ENCODE assay signal across 12 cellular contexts in genomic region chr3:27228805-27229204, GRCh38.
DNase-seq lines count a peak whose midpoint lies in the region; ATAC-seq and TF ChIP-seq lines count a peak whose summit lies in the region.
"Had no signal": no experiment of that assay in that cellular context is flagged by ENCODE, and none has a peak within 500 bp of the region (broad histone marks: within the 10 kb centered on the region; RNA-seq: fewer than 3 reads in every experiment).

No MANE protein-coding gene starts in this region.

- no peak overlapping the region for H3K9ac ChIP-seq in Loucy (ENCODE audit: low read depth, low read length, poor library complexity, severe bottlenecking)

- H3K9me3 ChIP-seq in Loucy (ENCODE audit: insufficient read depth, low read depth, low read length) (no peaks in the 10 kb centered on the region; the same call in 1 of the 2 replicates), prostate gland (no peaks in the 10 kb centered on the region)

- H3K36me3 ChIP-seq in GM23338 (ENCODE audit: insufficient read depth) (no peaks in the 10 kb centered on the region), Loucy (ENCODE audit: insufficient read depth, low read length) (no peaks in the 10 kb centered on the region), prostate gland (no peaks in the 10 kb centered on the region)

- 56% methylated on average over 2 of the region's 2 CpGs for WGBS in prostate gland

- no peak overlapping the region for H3K27ac Mint-ChIP-seq in GM23338
- H3K27ac Mint-ChIP-seq: stimulated activated naive CD8-positive, alpha-beta T cell treated with anti-CD3 and anti-CD28 coated beads, Interleukin-15, Interleukin-2, amounts not matched to agents 100 ng/mL and 50 ng/mL, for 24 hours had no signal

- peak; percentile 99 for ATAC-seq in GM23338

- H3F3A ChIP-seq in GM23338 (replicated peaks; ENCODE audit: low read depth) (no peaks in the 10 kb centered on the region), Loucy (ENCODE audit: low read depth) (no peaks in the 10 kb centered on the region)

- H3K27me3 Mint-ChIP-seq in GM23338 (ENCODE audit: insufficient read depth, low read depth, poor library complexity): no peaks in the 10 kb centered on the region
- H3K27me3 Mint-ChIP-seq: stimulated activated naive CD8-positive, alpha-beta T cell treated with anti-CD3 and anti-CD28 coated beads, Interleukin-15, Interleukin-2, amounts not matched to agents 100 ng/mL and 50 ng/mL, for 24 hours had no signal

- no peak overlapping the region for H3K4me3 ChIP-seq in GM23338
- H3K4me3 ChIP-seq in Loucy (ENCODE audit: low read length, poor library complexity, severe bottlenecking): no peak overlapping the region
- no peak overlapping the region for H3K4me3 ChIP-seq in epithelial cell of proximal tubule (ENCODE audit: low read depth, low read length)
- H3K4me3 ChIP-seq in prostate gland: no peak overlapping the region

- H4K20me1 ChIP-seq in GM23338 (replicated peaks; ENCODE audit: insufficient read depth): no peaks in the 10 kb centered on the region
- no peaks in the 10 kb centered on the region for H4K20me1 ChIP-seq in Loucy (ENCODE audit: insufficient read depth, low read length, poor library complexity, severe bottlenecking)

- peaks cover 13% of the 10 kb centered on the region for H3K9me3 Mint-ChIP-seq in GM23338

- H3K79me2 ChIP-seq in GM23338 (replicated peaks; ENCODE audit: insufficient read depth): no peaks in the 10 kb centered on the region
- no peaks in the 10 kb centered on the region for H3K79me2 ChIP-seq in Loucy (ENCODE audit: insufficient read depth, low read length)

- H3K36me3 Mint-ChIP-seq in GM23338 (ENCODE audit: low read depth): peaks cover 5% of the 10 kb centered on the region; the same call in 2 of the 3 replicates

- TF ChIP-seq CTCF in GM23338 (conservative IDR thresholded peaks at IDR 0.05; ENCODE audit: low read depth in 2 of 2): peak; percentile 74 to 84
- peak; percentile 35 for TF ChIP-seq CTCF in Loucy (conservative IDR thresholded peaks at IDR 0.05; ENCODE audit: low read length)
- TF ChIP-seq CTCF in epithelial cell of proximal tubule (conservative IDR thresholded peaks at IDR 0.05; ENCODE audit: low read depth, low read length): peak; percentile 39
- no peak for TF ChIP-seq CTCF in prostate gland (IDR thresholded peaks at IDR 0.05)

- H3K27me3 ChIP-seq in GM23338 (ENCODE audit: insufficient read depth): no peaks in the 10 kb centered on the region
- no peaks in the 10 kb centered on the region for H3K27me3 ChIP-seq in Loucy (ENCODE audit: insufficient read depth, low read length, poor library complexity, severe bottlenecking)
- H3K27me3 ChIP-seq in prostate gland (replicated peaks; ENCODE audit: insufficient read depth): no peaks in the 10 kb centered on the region

- intact Hi-C loops in prostate gland (cut with DNase I): no loop called here

- H3K4me1 ChIP-seq in GM23338 (ENCODE audit: insufficient read depth): no peaks in the 10 kb centered on the region
- no peaks in the 10 kb centered on the region for H3K4me1 ChIP-seq in Loucy (ENCODE audit: insufficient read depth, low read length, poor library complexity, severe bottlenecking)
- H3K4me1 ChIP-seq in prostate gland (replicated peaks): no peaks in the 10 kb centered on the region

- no peak for TF ChIP-seq POLR2A in prostate gland (IDR thresholded peaks at IDR 0.05)

- no peak overlapping the region for H3K4me3 Mint-ChIP-seq in GM23338
- H3K4me3 Mint-ChIP-seq: stimulated activated naive CD8-positive, alpha-beta T cell treated with anti-CD3 and anti-CD28 coated beads, Interleukin-15, Interleukin-2, amounts not matched to agents 100 ng/mL and 50 ng/mL, for 24 hours had no signal

- peaks cover 15% of the 10 kb centered on the region for H3K9me2 ChIP-seq in GM23338 (ENCODE audit: insufficient read depth)
- H3K9me2 ChIP-seq in Loucy (replicated peaks; ENCODE audit: low read depth, low read length): no peaks in the 10 kb centered on the region

- H3K4me2 ChIP-seq in GM23338: no peak overlapping the region
- no peak overlapping the region for H3K4me2 ChIP-seq in Loucy (ENCODE audit: low read depth, low read length, poor library complexity, severe bottlenecking)

- DNase-seq in ELR (ENCODE audit: low read depth) (peak; percentile 34), GM23338 (ENCODE audit: low spot score) (peak; percentile 90), epithelial cell of proximal tubule (ENCODE audit: low read depth) (no peak), DMS79 treated with DMSO at 0.1 percent for 48 hours (lab: John Stamatoyannopoulos, UW) (no peak), prostate gland (ENCODE audit: low spot score) (no peak), NCI-H1436 treated with DMSO at 0.1 percent for 48 hours (lab: John Stamatoyannopoulos, UW) (no peak)
- no peak for DNase-seq in activated CD4-positive, alpha-beta T cell treated with anti-CD3 and anti-CD28 coated beads, Interleukin-2, amount 50 U/mL, for 4 hours
- DNase-seq: DMS53; hippocampal formation; stimulated activated CD4-positive, alpha-beta T cell treated with anti-CD3 and anti-CD28 coated beads, Interleukin-4, amount 100 ng/mL, for 4 hours had no signal

- H3K27ac ChIP-seq in GM23338 (ENCODE audit: low read depth) (no peak overlapping the region), prostate gland (no peak overlapping the region)

- H2AFZ ChIP-seq in GM23338: no peak overlapping the region
- no peak overlapping the region for H2AFZ ChIP-seq in Loucy (ENCODE audit: low read length)

- no peaks in the 10 kb centered on the region for H3K4me1 Mint-ChIP-seq in GM23338

TF ChIP-seq in GM23338, 12 proteins besides CTCF, POLR2A, EP300 and RAD21:
- TF ChIP-seq ZNF462 (CRISPR knock-in tag; IDR thresholded peaks at IDR 0.05) (peak; percentile 60; the same call in 1 of the 2 replicates), EZH2phosphoT487 (IDR thresholded peaks at IDR 0.05; ENCODE audit: unreplicated experiment) (no peak), ZNF114 (CRISPR knock-in tag; IDR thresholded peaks at IDR 0.05) (0 out of 2 replicates have a peak, but pooled peaks have one; percentile 40)

Comparison
In these comparisons a context has a peak if more than half of its experiments do, and no peak if none do; other contexts are left out.
1. DNase-seq: peak in ELR (single experiment) and GM23338 (single experiment); none in epithelial cell of proximal tubule (single experiment), DMS79 treated with DMSO at 0.1 percent for 48 hours (single experiment), prostate gland (single experiment), NCI-H1436 treated with DMSO at 0.1 percent for 48 hours (single experiment) and activated CD4-positive, alpha-beta T cell treated with anti-CD3 and anti-CD28 coated beads, Interleukin-2, amount 50 U/mL, for 4 hours (0 of 2).
2. CTCF ChIP-seq: peak in GM23338 (2 of 2), Loucy (single experiment) and epithelial cell of proximal tubule (single experiment); none in prostate gland (0 of 4).